Comparison of ENCODE assay signal across 14 cellular contexts in the genomic region with DNA sequence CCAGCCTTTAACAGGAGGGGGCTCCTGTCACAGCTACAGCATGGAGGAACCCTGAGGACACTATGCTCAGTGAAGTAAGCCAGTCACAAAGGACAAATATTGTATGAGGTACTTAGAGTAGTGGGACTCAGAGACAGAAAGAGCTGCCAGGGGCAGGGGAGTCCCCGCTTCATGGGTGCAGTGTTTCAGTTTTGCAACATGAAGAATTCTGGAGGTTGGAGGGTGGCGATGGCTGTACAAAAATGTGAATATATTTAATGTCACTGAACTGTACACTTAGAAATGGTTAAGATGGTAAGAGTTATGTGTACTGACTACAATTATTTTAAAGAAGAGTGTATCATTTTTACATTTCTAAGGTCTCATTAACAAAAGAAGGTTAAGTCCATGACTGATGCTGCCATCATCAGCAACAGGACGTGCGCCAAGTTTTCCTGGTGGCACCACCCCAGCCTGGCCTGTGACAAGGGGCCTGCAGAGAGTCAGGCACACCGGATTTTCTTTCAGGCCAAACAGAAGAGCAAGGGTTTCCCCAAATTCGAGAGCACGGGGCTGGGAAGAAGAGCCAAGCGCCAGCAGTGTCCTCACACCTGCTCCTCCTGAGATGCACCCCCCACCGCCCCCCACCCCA. TPM values are rescaled to one million over a fixed set of nuclear protein-coding genes. Genes with fewer than 3 reads are reported as not detected.
DNase-seq lines count a peak whose midpoint lies in the region; ATAC-seq and TF ChIP-seq lines count a peak whose summit lies in the region.
"Had no signal": no experiment of that assay in that cellular context is flagged by ENCODE, and none has a peak within 500 bp of the region (broad histone marks: within the 10 kb centered on the region; RNA-seq: fewer than 3 reads in every experiment).

No MANE protein-coding gene starts in this region.

- H3K27me3 ChIP-seq in PC-9 (ENCODE audit: insufficient read depth, low read depth) = no peaks in the 10 kb centered on the region
- no peaks in the 10 kb centered on the region for H3K27me3 ChIP-seq in parathyroid adenoma (ENCODE audit: control insufficient read depth, insufficient read depth, low read length)
- H3K27me3 ChIP-seq: Peyer's patch had no signal

- no peaks in the 10 kb centered on the region for H3K36me3 Mint-ChIP-seq in Calu3 (ENCODE audit: insufficient read depth, unreplicated experiment)
- H3K36me3 Mint-ChIP-seq: activated naive CD4-positive, alpha-beta T cell treated with anti-CD3 and anti-CD28 coated beads, Interleukin-2, amount 10 ng/mL, durations not matched to agents 7 days and 5 days had no signal

- H3K79me2 ChIP-seq in PC-9 (ENCODE audit: low read depth) = no peaks in the 10 kb centered on the region
- no peaks in the 10 kb centered on the region for H3K79me2 ChIP-seq in parathyroid adenoma

- no peaks in the 10 kb centered on the region for H3K4me1 ChIP-seq in PC-9 (replicated peaks; ENCODE audit: insufficient read depth)
- H3K4me1 ChIP-seq in parathyroid adenoma = peaks cover 7% of the 10 kb centered on the region
- H3K4me1 ChIP-seq: Peyer's patch had no signal

- DNase-seq in Calu3 (no peak), PC-9 (no peak), epithelial cell of esophagus (ENCODE audit: low read depth) (peak; percentile 34), SHP77 (lab: John Stamatoyannopoulos, UW) (no peak), NCI-H82 treated with DMSO at 0.1 percent for 48 hours (lab: John Stamatoyannopoulos, UW; ENCODE audit: unreplicated experiment) (no peak)
- no peak for DNase-seq in stimulated activated CD4-positive, alpha-beta T cell treated with anti-CD3 and anti-CD28 coated beads, Interleukin-4, amount 100 ng/mL, for 24 hours
- DNase-seq: activated CD4-positive, CD25-positive, alpha-beta regulatory T cell treated with anti-CD3 and anti-CD28 coated beads, Interleukin-2, amount 50 U/mL, for 72 hours; NCI-H2029 treated with DMSO at 0.1 percent for 48 hours had no signal

- TF ChIP-seq CTCF in Calu3 (IDR thresholded peaks at IDR 0.05; ENCODE audit: unreplicated experiment) (peak; percentile 8), PC-9 (conservative IDR thresholded peaks at IDR 0.05) (peak; percentile 32; the same call in 1 of the 2 replicates), epithelial cell of esophagus (IDR thresholded peaks at IDR 0.05; ENCODE audit: insufficient read depth, low read depth, low read length, missing control alignments) (no peak), parathyroid adenoma (IDR thresholded peaks at IDR 0.05) (no peak)

- H3K36me3 ChIP-seq in PC-9 (ENCODE audit: low read depth) = no peaks in the 10 kb centered on the region
- no peaks in the 10 kb centered on the region for H3K36me3 ChIP-seq in parathyroid adenoma (ENCODE audit: control insufficient read depth, insufficient read depth, low read length)
- H3K36me3 ChIP-seq: Peyer's patch had no signal

- no peaks in the 10 kb centered on the region for H3K9me3 ChIP-seq in PC-9 (ENCODE audit: insufficient read depth, low read depth)
- H3K9me3 ChIP-seq in parathyroid adenoma (ENCODE audit: control insufficient read depth, low read length) = no peaks in the 10 kb centered on the region
- H3K9me3 ChIP-seq: Peyer's patch had no signal

- no peak overlapping the region for H3K9ac ChIP-seq in parathyroid adenoma

- H4K20me1 ChIP-seq in PC-9 (ENCODE audit: insufficient read depth) = no peaks in the 10 kb centered on the region

- intact Hi-C loops in Calu3 (cut with micrococcal nuclease; ENCODE audit: unreplicated experiment) = loop anchor here (2.0 kb wide), 2 partner anchors 225 to 239 kb away; a partner anchor contains a TSS
- intact Hi-C loops in PC-9 (cut with micrococcal nuclease; ENCODE audit: unreplicated experiment) = loop anchor here (2.0 to 5.0 kb wide), 2 partner anchors 224 to 239 kb away; a partner anchor contains a TSS

- no peak overlapping the region for H3K4me2 ChIP-seq in PC-9
- no peak overlapping the region for H3K4me2 ChIP-seq in parathyroid adenoma (ENCODE audit: low read length)

- no peaks in the 10 kb centered on the region for H3K9me3 Mint-ChIP-seq in Calu3 (ENCODE audit: low read depth, unreplicated experiment)
- H3K9me3 Mint-ChIP-seq: activated naive CD4-positive, alpha-beta T cell treated with anti-CD3 and anti-CD28 coated beads, Interleukin-2, amount 10 ng/mL, durations not matched to agents 7 days and 5 days; IgD-negative memory B cell; stimulated activated naive CD8-positive, alpha-beta T cell treated with anti-CD3 and anti-CD28 coated beads, Interleukin-15, Interleukin-2, amounts not matched to agents 100 ng/mL and 50 ng/mL, for 24 hours had no signal

- H3K27me3 Mint-ChIP-seq in Calu3 (ENCODE audit: unreplicated experiment) = no peaks in the 10 kb centered on the region
- H3K27me3 Mint-ChIP-seq: IgD-negative memory B cell; stimulated activated naive CD8-positive, alpha-beta T cell treated with anti-CD3 and anti-CD28 coated beads, Interleukin-15, Interleukin-2, amounts not matched to agents 100 ng/mL and 50 ng/mL, for 24 hours had no signal

- ATAC-seq in HG03521 (IDR thresholded peaks at IDR 0.05; ENCODE audit: unreplicated experiment) = no peak

- no peak overlapping the region for H3K27ac Mint-ChIP-seq in Calu3 (ENCODE audit: unreplicated experiment)
- H3K27ac Mint-ChIP-seq: activated naive CD4-positive, alpha-beta T cell treated with anti-CD3 and anti-CD28 coated beads, Interleukin-2, amount 10 ng/mL, durations not matched to agents 7 days and 5 days; stimulated activated naive CD8-positive, alpha-beta T cell treated with anti-CD3 and anti-CD28 coated beads, Interleukin-15, Interleukin-2, amounts not matched to agents 100 ng/mL and 50 ng/mL, for 24 hours had no signal

- H3K4me3 Mint-ChIP-seq in Calu3 (ENCODE audit: low read depth, unreplicated experiment) = no peak overlapping the region
- H3K4me3 Mint-ChIP-seq: activated naive CD4-positive, alpha-beta T cell treated with anti-CD3 and anti-CD28 coated beads, Interleukin-2, amount 10 ng/mL, durations not matched to agents 7 days and 5 days; stimulated activated naive CD8-positive, alpha-beta T cell treated with anti-CD3 and anti-CD28 coated beads, Interleukin-15, Interleukin-2, amounts not matched to agents 100 ng/mL and 50 ng/mL, for 24 hours had no signal

- H3K27ac ChIP-seq in PC-9 = no peak overlapping the region
- peak overlapping the region; percentile 61 for H3K27ac ChIP-seq in parathyroid adenoma
- H3K27ac ChIP-seq: Peyer's patch had no signal

- H3K4me1 Mint-ChIP-seq in Calu3 (ENCODE audit: low read depth, unreplicated experiment) = peaks cover 13% of the 10 kb centered on the region

- H3F3A ChIP-seq in PC-9 (ENCODE audit: insufficient read depth, low read depth) = peaks cover 3% of the 10 kb centered on the region; the same call in 1 of the 2 replicates

- H3K9me2 ChIP-seq in PC-9 (ENCODE audit: insufficient read depth) = no peaks in the 10 kb centered on the region

- H2AFZ ChIP-seq in PC-9 (no peak overlapping the region), parathyroid adenoma (peak overlapping the region; percentile 53)

- POLR2A ChIA-PET in PC-9 (lab: Charles Lee; ENCODE audit: unreplicated experiment) = no interaction called here

- BruUV-seq in Calu3 (replicated peaks; lab: Mats Ljungman, UMichigan) (no TSS peak), PC-9 (replicated peaks; lab: Mats Ljungman, UMichigan) (no TSS peak)

- no peak overlapping the region for H3K4me3 ChIP-seq in PC-9
- no peak overlapping the region for H3K4me3 ChIP-seq in epithelial cell of esophagus (ENCODE audit: low read length)
- no peak overlapping the region for H3K4me3 ChIP-seq in parathyroid adenoma (ENCODE audit: low read depth, low read length)
- H3K4me3 ChIP-seq: Peyer's patch had no signal

- CTCF ChIA-PET in Calu3 (lab: Charles Lee) (interaction anchor here (1.0 to 1.1 kb wide), 2 partner anchors 225 to 239 kb away, joined by 4 to 11 read pairs; a partner anchor contains a TSS), PC-9 (lab: Charles Lee) (no interaction called here)

RNA-seq across cellular contexts. Expression of a gene that starts 22.1 kb away (rescaled TPM):
- total RNA-seq in Calu3 (2022) (1.7 and 3.3 TPM in 2 replicates), PC-9 (2021) (5.2 and 8.3 TPM in 2 replicates)

RNA-seq across cellular contexts. Expression of a gene that starts 47.7 kb away (rescaled TPM):
- 46.9 and 50.5 TPM in 2 replicates for total RNA-seq in Calu3 (2022)
- 23.8 and 26.3 TPM in 2 replicates for total RNA-seq in PC-9 (2021)

Comparison
In these comparisons a context has a peak if more than half of its experiments do, and no peak if none do; other contexts are left out.
1. CTCF ChIP-seq: peak in Calu3 (single experiment) and PC-9 (single experiment); none in epithelial cell of esophagus (single experiment) and parathyroid adenoma (single experiment).